Comparison of ENCODE assay signal across 1 cellular context in genomic region chr19:17357078-17357666, GRCh38.
TF ChIP-seq lines count a peak whose summit lies in the region.

No MANE protein-coding gene starts in this region.

TF ChIP-seq in Ishikawa, 13 proteins besides CTCF, POLR2A, EP300 and RAD21:
- TF ChIP-seq TAF1 (IDR thresholded peaks at IDR 0.05; ENCODE audit: low read depth) (no peak), CEBPB (IDR thresholded peaks at IDR 0.05) (0 out of 2 replicates have a peak, but pooled peaks have one; percentile 19), TEAD4 (IDR thresholded peaks at IDR 0.05) (no peak)
